In the genomic region with DNA sequence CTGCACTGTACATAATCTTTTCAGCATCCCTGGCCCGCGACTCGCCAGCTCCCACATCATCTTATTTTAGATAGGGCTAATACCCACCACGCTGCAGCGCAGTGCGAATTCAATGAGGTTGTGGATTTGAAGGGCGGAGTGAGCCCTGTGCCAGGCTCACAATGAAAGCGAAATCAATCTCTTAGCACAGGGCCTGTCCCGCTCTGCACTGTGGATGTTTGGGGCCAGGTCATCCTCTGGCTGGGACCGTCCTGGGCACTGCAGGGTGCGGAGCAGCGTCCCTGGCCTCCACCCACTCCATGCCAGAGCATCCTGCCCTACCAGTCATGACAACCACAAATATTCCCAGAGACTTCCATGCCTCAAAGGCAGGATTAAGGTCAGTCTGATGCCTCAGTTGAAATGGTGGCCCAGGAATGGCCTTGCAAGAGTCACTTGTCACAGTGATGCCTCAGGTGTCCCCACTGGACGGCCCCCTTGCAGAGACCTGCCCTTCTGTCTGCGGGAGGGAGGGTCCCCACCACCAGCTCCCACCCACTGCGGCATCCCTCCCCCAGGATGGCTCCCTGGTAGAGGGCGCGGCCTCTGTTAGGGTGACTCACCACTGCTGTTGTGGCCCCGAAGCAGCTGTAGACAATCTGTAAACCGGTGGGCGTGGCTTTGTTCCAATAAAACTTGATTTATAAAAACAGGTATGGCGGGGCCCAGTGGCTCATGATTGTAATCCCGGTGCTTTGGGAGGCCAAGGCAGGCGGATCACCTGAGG, we compare ENCODE assay signal across 1 cellular context.
TF ChIP-seq lines count a peak whose summit lies in the region.

No MANE protein-coding gene starts in this region.

TF ChIP-seq in WTC11, 78 proteins besides CTCF, POLR2A, EP300 and RAD21 (continued from another document):
- TF ChIP-seq, protein P1, sequence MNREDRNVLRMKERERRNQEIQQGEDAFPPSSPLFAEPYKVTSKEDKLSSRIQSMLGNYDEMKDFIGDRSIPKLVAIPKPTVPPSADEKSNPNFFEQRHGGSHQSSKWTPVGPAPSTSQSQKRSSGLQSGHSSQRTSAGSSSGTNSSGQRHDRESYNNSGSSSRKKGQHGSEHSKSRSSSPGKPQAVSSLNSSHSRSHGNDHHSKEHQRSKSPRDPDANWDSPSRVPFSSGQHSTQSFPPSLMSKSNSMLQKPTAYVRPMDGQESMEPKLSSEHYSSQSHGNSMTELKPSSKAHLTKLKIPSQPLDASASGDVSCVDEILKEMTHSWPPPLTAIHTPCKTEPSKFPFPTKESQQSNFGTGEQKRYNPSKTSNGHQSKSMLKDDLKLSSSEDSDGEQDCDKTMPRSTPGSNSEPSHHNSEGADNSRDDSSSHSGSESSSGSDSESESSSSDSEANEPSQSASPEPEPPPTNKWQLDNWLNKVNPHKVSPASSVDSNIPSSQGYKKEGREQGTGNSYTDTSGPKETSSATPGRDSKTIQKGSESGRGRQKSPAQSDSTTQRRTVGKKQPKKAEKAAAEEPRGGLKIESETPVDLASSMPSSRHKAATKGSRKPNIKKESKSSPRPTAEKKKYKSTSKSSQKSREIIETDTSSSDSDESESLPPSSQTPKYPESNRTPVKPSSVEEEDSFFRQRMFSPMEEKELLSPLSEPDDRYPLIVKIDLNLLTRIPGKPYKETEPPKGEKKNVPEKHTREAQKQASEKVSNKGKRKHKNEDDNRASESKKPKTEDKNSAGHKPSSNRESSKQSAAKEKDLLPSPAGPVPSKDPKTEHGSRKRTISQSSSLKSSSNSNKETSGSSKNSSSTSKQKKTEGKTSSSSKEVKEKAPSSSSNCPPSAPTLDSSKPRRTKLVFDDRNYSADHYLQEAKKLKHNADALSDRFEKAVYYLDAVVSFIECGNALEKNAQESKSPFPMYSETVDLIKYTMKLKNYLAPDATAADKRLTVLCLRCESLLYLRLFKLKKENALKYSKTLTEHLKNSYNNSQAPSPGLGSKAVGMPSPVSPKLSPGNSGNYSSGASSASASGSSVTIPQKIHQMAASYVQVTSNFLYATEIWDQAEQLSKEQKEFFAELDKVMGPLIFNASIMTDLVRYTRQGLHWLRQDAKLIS (CRISPR knock-in tag; IDR thresholded peaks at IDR 0.05; ENCODE audit: borderline replicate concordance): no peak
- TF ChIP-seq, protein P2, sequence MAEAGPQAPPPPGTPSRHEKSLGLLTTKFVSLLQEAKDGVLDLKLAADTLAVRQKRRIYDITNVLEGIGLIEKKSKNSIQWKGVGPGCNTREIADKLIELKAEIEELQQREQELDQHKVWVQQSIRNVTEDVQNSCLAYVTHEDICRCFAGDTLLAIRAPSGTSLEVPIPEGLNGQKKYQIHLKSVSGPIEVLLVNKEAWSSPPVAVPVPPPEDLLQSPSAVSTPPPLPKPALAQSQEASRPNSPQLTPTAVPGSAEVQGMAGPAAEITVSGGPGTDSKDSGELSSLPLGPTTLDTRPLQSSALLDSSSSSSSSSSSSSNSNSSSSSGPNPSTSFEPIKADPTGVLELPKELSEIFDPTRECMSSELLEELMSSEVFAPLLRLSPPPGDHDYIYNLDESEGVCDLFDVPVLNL (CRISPR knock-in tag; IDR thresholded peaks at IDR 0.05; ENCODE audit: borderline replicate concordance, low read depth): no peak
- TF ChIP-seq SMAD4 (CRISPR knock-in tag; IDR thresholded peaks at IDR 0.05) (no peak), ELF4 (CRISPR knock-in tag; IDR thresholded peaks at IDR 0.05; ENCODE audit: low read depth) (no peak), ETV6 (CRISPR knock-in tag; IDR thresholded peaks at IDR 0.05) (no peak), JUN (CRISPR knock-in tag; IDR thresholded peaks at IDR 0.05) (no peak), GRHL2 (CRISPR knock-in tag; IDR thresholded peaks at IDR 0.05; ENCODE audit: insufficient replicate concordance, severe bottlenecking) (no peak), MYBL2 (CRISPR knock-in tag; IDR thresholded peaks at IDR 0.05) (no peak), ZNF138 (CRISPR knock-in tag; conservative IDR thresholded peaks at IDR 0.05) (no peak), TEAD1 (CRISPR knock-in tag; IDR thresholded peaks at IDR 0.05) (no peak)
- TF ChIP-seq, protein P3, sequence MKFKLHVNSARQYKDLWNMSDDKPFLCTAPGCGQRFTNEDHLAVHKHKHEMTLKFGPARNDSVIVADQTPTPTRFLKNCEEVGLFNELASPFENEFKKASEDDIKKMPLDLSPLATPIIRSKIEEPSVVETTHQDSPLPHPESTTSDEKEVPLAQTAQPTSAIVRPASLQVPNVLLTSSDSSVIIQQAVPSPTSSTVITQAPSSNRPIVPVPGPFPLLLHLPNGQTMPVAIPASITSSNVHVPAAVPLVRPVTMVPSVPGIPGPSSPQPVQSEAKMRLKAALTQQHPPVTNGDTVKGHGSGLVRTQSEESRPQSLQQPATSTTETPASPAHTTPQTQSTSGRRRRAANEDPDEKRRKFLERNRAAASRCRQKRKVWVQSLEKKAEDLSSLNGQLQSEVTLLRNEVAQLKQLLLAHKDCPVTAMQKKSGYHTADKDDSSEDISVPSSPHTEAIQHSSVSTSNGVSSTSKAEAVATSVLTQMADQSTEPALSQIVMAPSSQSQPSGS (CRISPR knock-in tag; IDR thresholded peaks at IDR 0.05; ENCODE audit: borderline replicate concordance, low read depth): no peak
- TF ChIP-seq, protein P4, sequence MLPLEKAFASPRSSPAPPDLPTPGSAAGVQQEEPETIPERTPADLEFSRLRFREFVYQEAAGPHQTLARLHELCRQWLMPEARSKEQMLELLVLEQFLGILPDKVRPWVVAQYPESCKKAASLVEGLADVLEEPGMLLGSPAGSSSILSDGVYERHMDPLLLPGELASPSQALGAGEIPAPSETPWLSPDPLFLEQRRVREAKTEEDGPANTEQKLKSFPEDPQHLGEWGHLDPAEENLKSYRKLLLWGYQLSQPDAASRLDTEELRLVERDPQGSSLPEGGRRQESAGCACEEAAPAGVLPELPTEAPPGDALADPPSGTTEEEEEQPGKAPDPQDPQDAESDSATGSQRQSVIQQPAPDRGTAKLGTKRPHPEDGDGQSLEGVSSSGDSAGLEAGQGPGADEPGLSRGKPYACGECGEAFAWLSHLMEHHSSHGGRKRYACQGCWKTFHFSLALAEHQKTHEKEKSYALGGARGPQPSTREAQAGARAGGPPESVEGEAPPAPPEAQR (CRISPR knock-in tag; IDR thresholded peaks at IDR 0.05): no peak
- TF ChIP-seq, protein P5, sequence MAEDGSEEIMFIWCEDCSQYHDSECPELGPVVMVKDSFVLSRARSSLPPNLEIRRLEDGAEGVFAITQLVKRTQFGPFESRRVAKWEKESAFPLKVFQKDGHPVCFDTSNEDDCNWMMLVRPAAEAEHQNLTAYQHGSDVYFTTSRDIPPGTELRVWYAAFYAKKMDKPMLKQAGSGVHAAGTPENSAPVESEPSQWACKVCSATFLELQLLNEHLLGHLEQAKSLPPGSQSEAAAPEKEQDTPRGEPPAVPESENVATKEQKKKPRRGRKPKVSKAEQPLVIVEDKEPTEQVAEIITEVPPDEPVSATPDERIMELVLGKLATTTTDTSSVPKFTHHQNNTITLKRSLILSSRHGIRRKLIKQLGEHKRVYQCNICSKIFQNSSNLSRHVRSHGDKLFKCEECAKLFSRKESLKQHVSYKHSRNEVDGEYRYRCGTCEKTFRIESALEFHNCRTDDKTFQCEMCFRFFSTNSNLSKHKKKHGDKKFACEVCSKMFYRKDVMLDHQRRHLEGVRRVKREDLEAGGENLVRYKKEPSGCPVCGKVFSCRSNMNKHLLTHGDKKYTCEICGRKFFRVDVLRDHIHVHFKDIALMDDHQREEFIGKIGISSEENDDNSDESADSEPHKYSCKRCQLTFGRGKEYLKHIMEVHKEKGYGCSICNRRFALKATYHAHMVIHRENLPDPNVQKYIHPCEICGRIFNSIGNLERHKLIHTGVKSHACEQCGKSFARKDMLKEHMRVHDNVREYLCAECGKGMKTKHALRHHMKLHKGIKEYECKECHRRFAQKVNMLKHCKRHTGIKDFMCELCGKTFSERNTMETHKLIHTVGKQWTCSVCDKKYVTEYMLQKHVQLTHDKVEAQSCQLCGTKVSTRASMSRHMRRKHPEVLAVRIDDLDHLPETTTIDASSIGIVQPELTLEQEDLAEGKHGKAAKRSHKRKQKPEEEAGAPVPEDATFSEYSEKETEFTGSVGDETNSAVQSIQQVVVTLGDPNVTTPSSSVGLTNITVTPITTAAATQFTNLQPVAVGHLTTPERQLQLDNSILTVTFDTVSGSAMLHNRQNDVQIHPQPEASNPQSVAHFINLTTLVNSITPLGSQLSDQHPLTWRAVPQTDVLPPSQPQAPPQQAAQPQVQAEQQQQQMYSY (CRISPR knock-in tag; IDR thresholded peaks at IDR 0.05): no peak
